In the genomic region with DNA sequence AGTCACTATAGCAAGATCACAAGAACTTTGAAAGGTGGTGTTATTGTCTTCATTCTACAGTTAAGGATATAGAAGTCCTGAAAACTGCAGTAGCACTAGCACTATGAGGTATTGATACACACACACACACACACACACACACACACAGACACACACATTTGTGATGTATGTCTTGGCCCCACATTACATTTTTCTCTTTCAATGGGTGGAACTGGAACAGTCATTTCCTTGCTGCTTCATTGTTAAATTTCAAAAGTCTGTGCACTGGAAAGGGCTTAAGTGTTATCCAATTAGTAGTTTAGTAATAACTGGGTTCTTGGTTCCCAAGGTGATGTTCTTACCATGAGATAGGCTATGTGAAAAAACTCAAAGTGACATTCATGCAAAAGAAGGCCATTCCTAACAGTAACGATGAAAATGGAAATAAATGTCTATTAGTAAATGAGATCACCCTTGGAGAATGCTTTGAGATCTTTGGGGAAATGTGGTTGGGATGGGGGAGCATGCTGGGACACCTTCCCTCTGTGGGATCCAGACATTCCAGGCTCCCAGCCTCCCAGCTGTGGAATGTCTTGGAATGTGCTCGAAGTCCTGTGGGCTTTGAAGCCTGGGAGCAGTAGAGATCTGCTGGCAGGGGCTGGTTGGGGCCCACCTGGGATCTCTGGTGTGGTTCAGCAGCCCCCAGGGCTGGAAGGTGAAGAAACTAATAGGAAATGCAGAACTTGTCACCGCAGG, we compare ENCODE assay signal across 1 cellular context.
A peak's percentile ranks its signal among the peaks of the same experiment; 100 is the strongest.
TF ChIP-seq lines count a peak whose summit lies in the region.

No MANE protein-coding gene starts in this region.

TF ChIP-seq in GM23338, 12 proteins besides CTCF, POLR2A, EP300 and RAD21 (continued from another document):
- TF ChIP-seq, protein P1, sequence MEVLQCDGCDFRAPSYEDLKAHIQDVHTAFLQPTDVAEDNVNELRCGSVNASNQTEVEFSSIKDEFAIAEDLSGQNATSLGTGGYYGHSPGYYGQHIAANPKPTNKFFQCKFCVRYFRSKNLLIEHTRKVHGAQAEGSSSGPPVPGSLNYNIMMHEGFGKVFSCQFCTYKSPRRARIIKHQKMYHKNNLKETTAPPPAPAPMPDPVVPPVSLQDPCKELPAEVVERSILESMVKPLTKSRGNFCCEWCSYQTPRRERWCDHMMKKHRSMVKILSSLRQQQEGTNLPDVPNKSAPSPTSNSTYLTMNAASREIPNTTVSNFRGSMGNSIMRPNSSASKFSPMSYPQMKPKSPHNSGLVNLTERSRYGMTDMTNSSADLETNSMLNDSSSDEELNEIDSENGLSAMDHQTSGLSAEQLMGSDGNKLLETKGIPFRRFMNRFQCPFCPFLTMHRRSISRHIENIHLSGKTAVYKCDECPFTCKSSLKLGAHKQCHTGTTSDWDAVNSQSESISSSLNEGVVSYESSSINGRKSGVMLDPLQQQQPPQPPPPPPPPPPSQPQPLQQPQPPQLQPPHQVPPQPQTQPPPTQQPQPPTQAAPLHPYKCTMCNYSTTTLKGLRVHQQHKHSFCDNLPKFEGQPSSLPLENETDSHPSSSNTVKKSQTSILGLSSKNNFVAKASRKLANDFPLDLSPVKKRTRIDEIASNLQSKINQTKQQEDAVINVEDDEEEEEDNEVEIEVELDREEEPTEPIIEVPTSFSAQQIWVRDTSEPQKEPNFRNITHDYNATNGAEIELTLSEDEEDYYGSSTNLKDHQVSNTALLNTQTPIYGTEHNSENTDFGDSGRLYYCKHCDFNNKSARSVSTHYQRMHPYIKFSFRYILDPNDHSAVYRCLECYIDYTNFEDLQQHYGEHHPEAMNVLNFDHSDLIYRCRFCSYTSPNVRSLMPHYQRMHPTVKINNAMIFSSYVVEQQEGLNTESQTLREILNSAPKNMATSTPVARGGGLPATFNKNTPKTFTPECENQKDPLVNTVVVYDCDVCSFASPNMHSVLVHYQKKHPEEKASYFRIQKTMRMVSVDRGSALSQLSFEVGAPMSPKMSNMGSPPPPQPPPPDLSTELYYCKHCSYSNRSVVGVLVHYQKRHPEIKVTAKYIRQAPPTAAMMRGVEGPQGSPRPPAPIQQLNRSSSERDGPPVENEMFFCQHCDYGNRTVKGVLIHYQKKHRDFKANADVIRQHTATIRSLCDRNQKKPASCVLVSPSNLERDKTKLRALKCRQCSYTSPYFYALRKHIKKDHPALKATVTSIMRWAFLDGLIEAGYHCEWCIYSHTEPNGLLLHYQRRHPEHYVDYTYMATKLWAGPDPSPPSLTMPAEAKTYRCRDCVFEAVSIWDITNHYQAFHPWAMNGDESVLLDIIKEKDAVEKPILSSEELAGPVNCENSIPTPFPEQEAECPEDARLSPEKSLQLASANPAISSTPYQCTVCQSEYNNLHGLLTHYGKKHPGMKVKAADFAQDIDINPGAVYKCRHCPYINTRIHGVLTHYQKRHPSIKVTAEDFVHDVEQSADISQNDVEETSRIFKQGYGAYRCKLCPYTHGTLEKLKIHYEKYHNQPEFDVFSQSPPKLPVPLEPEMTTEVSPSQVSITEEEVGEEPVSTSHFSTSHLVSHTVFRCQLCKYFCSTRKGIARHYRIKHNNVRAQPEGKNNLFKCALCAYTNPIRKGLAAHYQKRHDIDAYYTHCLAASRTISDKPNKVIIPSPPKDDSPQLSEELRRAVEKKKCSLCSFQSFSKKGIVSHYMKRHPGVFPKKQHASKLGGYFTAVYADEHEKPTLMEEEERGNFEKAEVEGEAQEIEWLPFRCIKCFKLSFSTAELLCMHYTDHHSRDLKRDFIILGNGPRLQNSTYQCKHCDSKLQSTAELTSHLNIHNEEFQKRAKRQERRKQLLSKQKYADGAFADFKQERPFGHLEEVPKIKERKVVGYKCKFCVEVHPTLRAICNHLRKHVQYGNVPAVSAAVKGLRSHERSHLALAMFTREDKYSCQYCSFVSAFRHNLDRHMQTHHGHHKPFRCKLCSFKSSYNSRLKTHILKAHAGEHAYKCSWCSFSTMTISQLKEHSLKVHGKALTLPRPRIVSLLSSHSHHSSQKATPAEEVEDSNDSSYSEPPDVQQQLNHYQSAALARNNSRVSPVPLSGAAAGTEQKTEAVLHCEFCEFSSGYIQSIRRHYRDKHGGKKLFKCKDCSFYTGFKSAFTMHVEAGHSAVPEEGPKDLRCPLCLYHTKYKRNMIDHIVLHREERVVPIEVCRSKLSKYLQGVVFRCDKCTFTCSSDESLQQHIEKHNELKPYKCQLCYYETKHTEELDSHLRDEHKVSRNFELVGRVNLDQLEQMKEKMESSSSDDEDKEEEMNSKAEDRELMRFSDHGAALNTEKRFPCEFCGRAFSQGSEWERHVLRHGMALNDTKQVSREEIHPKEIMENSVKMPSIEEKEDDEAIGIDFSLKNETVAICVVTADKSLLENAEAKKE (CRISPR knock-in tag; IDR thresholded peaks at IDR 0.05) = peak; percentile 91
- no peak for TF ChIP-seq NANOG (IDR thresholded peaks at IDR 0.05; ENCODE audit: borderline replicate concordance)
TF ChIP-seq in GM23338: peak in this region for 1.
